18 cellular contexts compared by ENCODE assay signal in the genomic region with DNA sequence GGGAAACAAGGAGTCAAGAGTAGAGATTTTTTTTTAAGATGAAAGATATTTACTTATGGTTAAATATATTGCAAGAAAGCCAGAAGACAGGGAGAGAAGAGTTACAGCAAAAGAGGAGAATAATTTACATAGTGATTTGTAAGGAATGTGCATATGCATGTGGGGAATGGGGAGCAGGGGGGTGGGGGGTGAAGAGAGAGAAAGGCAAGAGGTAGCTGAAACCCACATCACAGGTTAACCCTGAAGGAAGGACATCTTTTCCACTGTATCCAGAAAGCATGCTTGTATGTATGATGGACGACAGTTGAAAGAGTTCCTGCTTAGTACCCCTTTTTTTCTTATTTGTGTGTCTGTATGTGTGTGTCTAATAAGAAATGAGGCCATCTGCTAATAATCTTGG.
"Had no signal": no experiment of that assay in that cellular context is flagged by ENCODE, and none has a peak within 500 bp of the region (broad histone marks: within the 10 kb centered on the region; RNA-seq: fewer than 3 reads in every experiment).

No MANE protein-coding gene starts in this region.

- H3K27ac ChIP-seq: esophagus muscularis mucosa, foreskin keratinocyte, gastroesophageal sphincter, heart left ventricle, hepatocyte, left lung, lower lobe of right lung had no signal

- ATAC-seq: effector memory CD8-positive, alpha-beta T cell; foreskin keratinocyte; gastroesophageal sphincter; heart left ventricle; left cardiac atrium; left lung; left ventricle myocardium superior; lower lobe of right lung; mucosa of descending colon had no signal

- H3K27ac Mint-ChIP-seq: dendritic cell treated with granulocyte-macrophage colony-stimulating factor and Interleukin-4, amounts not matched to agents 40 ng/mL and 50 ng/mL, for 4 days; effector memory CD8-positive, alpha-beta T cell; mesothelial cell of epicardium; naive B cell had no signal

- DNase-seq: cortex of kidney; effector CD8-positive, alpha-beta T cell; effector memory CD8-positive, alpha-beta T cell; foreskin keratinocyte; heart left ventricle; hypothalamus; left cardiac atrium; left ventricle myocardium superior; lower lobe of right lung; mesenchymal stem cell; naive B cell had no signal

- H2AFZ ChIP-seq: hepatocyte had no signal

- H3K4me3 Mint-ChIP-seq: dendritic cell treated with granulocyte-macrophage colony-stimulating factor and Interleukin-4, amounts not matched to agents 40 ng/mL and 50 ng/mL, for 4 days; effector memory CD8-positive, alpha-beta T cell; mesothelial cell of epicardium; naive B cell had no signal

- H3K27me3 ChIP-seq: esophagus muscularis mucosa, foreskin keratinocyte, gastroesophageal sphincter, hepatocyte, left lung had no signal

- H3K36me3 ChIP-seq: esophagus muscularis mucosa, gastroesophageal sphincter, heart left ventricle, left lung, lower lobe of right lung had no signal

- H3K9me3 ChIP-seq: esophagus muscularis mucosa, gastroesophageal sphincter, heart left ventricle, left lung, lower lobe of right lung, mucosa of descending colon had no signal

- H3K4me3 ChIP-seq: esophagus muscularis mucosa, gastroesophageal sphincter, heart left ventricle, hepatocyte, left lung, lower lobe of right lung, mucosa of descending colon had no signal

- H3K27me3 Mint-ChIP-seq: dendritic cell treated with granulocyte-macrophage colony-stimulating factor and Interleukin-4, amounts not matched to agents 40 ng/mL and 50 ng/mL, for 4 days; effector memory CD8-positive, alpha-beta T cell; naive B cell had no signal

- H3K36me3 Mint-ChIP-seq: mesothelial cell of epicardium, naive B cell had no signal

- H3K79me2 ChIP-seq: hepatocyte had no signal

- H3K4me2 ChIP-seq: hepatocyte had no signal

- H3K4me1 ChIP-seq: esophagus muscularis mucosa, foreskin keratinocyte, gastroesophageal sphincter, heart left ventricle, left lung, lower lobe of right lung had no signal

- H3K9me3 Mint-ChIP-seq: dendritic cell treated with granulocyte-macrophage colony-stimulating factor and Interleukin-4, amounts not matched to agents 40 ng/mL and 50 ng/mL, for 4 days; mesothelial cell of epicardium; naive B cell had no signal
